24 cellular contexts compared by ENCODE assay signal in the genomic region with DNA sequence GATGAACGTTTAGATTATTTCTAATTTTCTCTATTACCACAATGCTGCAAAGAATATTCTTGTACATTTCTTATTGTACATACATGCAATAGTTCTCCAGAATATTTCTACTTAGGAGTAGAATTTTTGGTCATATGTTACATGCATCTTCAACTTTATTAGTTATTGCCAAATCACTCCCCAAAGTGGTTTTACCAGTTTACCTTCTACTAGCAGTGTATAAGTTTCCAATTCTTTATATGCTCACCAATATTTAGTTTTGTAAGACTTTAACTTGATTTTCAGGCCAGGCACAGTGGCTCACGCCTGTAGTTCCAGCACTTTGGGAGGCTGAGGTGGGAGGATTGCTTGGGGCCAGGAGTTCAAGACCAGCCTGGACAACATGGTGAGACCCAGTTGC. TPM values are rescaled to one million over a fixed set of nuclear protein-coding genes. Genes with fewer than 3 reads are reported as not detected.
A peak's percentile ranks its signal among the peaks of the same experiment; 100 is the strongest.
DNase-seq lines count a peak whose midpoint lies in the region; ATAC-seq, FAIRE-seq and TF ChIP-seq lines count a peak whose summit lies in the region.
"Had no signal": no experiment of that assay in that cellular context is flagged by ENCODE, and none has a peak within 500 bp of the region (broad histone marks: within the 10 kb centered on the region; RNA-seq: fewer than 3 reads in every experiment).

No MANE protein-coding gene starts in this region.

- peaks cover 8% of the 10 kb centered on the region; the same call in 1 of the 2 replicates for H3K9me1 ChIP-seq in IMR-90 (ENCODE audit: insufficient read depth, low read length)

- 0 out of 4 replicates have a peak, but pooled peaks cover 0 to 4% of the 10 kb centered on the region in 2 experiments for H3K79me1 ChIP-seq in IMR-90 (ENCODE audit: low read depth in 1 of 2, low read length in 2 of 2)

- no peak overlapping the region for H4K91ac ChIP-seq in IMR-90 (ENCODE audit: insufficient read depth, low read depth, low read length)

- intact Hi-C loops in IMR-90 (cut with micrococcal nuclease): no loop called here
- intact Hi-C loops in PC-3 (cut with micrococcal nuclease): no loop called here
- intact Hi-C loops in lower leg skin (cut with DNase I; ENCODE audit: low total_unique reads): no loop called here

- H2BK120ac ChIP-seq in IMR-90 (ENCODE audit: low read depth, low read length): peak overlapping the region; percentile 52

- no peak overlapping the region for H3K14ac ChIP-seq in IMR-90 (replicated peaks; ENCODE audit: low read depth, low read length)

- peaks cover 7% of the 10 kb centered on the region for H3K4me1 ChIP-seq in IMR-90 (ENCODE audit: control insufficient read depth, insufficient read depth, low read length)
- peaks cover 17% of the 10 kb centered on the region for H3K4me1 ChIP-seq in PC-3 (ENCODE audit: insufficient read depth, low read length)
- H3K4me1 ChIP-seq: Caco-2 had no signal

- H3K9me2 ChIP-seq in PC-3 (replicated peaks; ENCODE audit: low read length): no peaks in the 10 kb centered on the region

- no peak overlapping the region for H3K23ac ChIP-seq in IMR-90 (ENCODE audit: low read depth, low read length)

- no peaks in the 10 kb centered on the region for H3K9me3 ChIP-seq in IMR-90 (ENCODE audit: control insufficient read depth, insufficient read depth, low read length)
- H3K9me3 ChIP-seq in PC-3 (ENCODE audit: low read length): no peaks in the 10 kb centered on the region

- H4K8ac ChIP-seq in IMR-90 (ENCODE audit: low read depth in 2 of 2, low read length in 2 of 2): no peak overlapping the region

- H3K36me3 ChIP-seq in IMR-90 (ENCODE audit: control insufficient read depth, insufficient read depth, low read length) (no peaks in the 10 kb centered on the region), PC-3 (ENCODE audit: low read depth, low read length) (no peaks in the 10 kb centered on the region)
- H3K36me3 ChIP-seq: BLaER1 treated with 17β-estradiol and CSF1 and Interleukin-3, amounts not matched to agents 10 nM and 100 nM had no signal

- no peak for TF ChIP-seq RAD21 in IMR-90 (IDR thresholded peaks at IDR 0.05; ENCODE audit: low read length)

- no peaks in the 10 kb centered on the region for H3F3A ChIP-seq in PC-3 (ENCODE audit: low read length, unreplicated experiment)

- ATAC-seq in IMR-90 (ENCODE audit: low read depth) (no peak), PC-3 (no peak), GM21515 (IDR thresholded peaks at IDR 0.05; ENCODE audit: unreplicated experiment) (no peak)
- ATAC-seq: CD8-positive, alpha-beta T cell; GM12878 had no signal

- POLR2A ChIA-PET in IMR-90 (lab: Charles Lee; ENCODE audit: unreplicated experiment) (no interaction called here), PC-3 (lab: Charles Lee; ENCODE audit: unreplicated experiment) (no interaction called here)

- WGBS in IMR-90 (ENCODE audit: extremely low coverage in 2 of 2, insufficient read length in 1 of 2), 2 experiments: no CpG with 5 or more reads among the region's 2 CpGs
- WGBS in lower leg skin, 2 donors: 56 to 72% methylated on average over 2 of the region's 2 CpGs

- no peak overlapping the region for H3K18ac ChIP-seq in IMR-90 (ENCODE audit: low read depth, low read length)

- no peak overlapping the region for H3K56ac ChIP-seq in IMR-90 (ENCODE audit: extremely low read depth, insufficient read depth, low read length)

- H3K79me2 ChIP-seq in PC-3 (ENCODE audit: low read length): no peaks in the 10 kb centered on the region

- TF ChIP-seq CTCF in IMR-90 (conservative IDR thresholded peaks at IDR 0.05; ENCODE audit: low read depth, low read length) (no peak), PC-3 (conservative IDR thresholded peaks at IDR 0.05; ENCODE audit: low read depth, low read length) (no peak), epithelial cell of esophagus (IDR thresholded peaks at IDR 0.05; ENCODE audit: insufficient read depth, low read depth, low read length, missing control alignments) (no peak), D721Med (IDR thresholded peaks at IDR 0.05; ENCODE audit: insufficient read depth, missing control alignments) (no peak), lower leg skin (IDR thresholded peaks at IDR 0.05) (no peak)

- no peak overlapping the region for H3K4ac ChIP-seq in IMR-90 (ENCODE audit: low read depth, low read length)

- CTCF ChIA-PET in IMR-90 (lab: Yijun Ruan, JAX) (interaction anchor here (0.6 kb wide), 1 partner anchor 622 kb away, joined by 3 read pairs; no protein-coding TSS in a partner anchor), PC-3 (lab: Charles Lee) (no interaction called here)

- H2BK20ac ChIP-seq in IMR-90 (ENCODE audit: low read depth, low read length): peak overlapping the region; percentile 59; the same call in 1 of the 2 replicates

- H3K9ac ChIP-seq in IMR-90 (ENCODE audit: low read depth, low read length) (no peak overlapping the region), PC-3 (ENCODE audit: low read length) (no peak overlapping the region)
- H3K9ac ChIP-seq: BLaER1 treated with 17β-estradiol and CSF1 and Interleukin-3, amounts not matched to agents 10 nM and 100 nM had no signal

- H2AK9ac ChIP-seq in IMR-90 (replicated peaks; ENCODE audit: low read depth, low read length, poor library complexity): no peak overlapping the region

- H3K4me2 ChIP-seq in IMR-90 (ENCODE audit: low read depth, low read length) (no peak overlapping the region), PC-3 (ENCODE audit: low read length) (0 out of 2 replicates have a peak overlapping the region, but pooled peaks have one; percentile 3)
- H3K4me2 ChIP-seq: BLaER1 treated with 17β-estradiol and CSF1 and Interleukin-3, amounts not matched to agents 10 nM and 100 nM had no signal

- H3K4me3 ChIP-seq in IMR-90 (ENCODE audit: insufficient read depth, low read depth, low read length) (no peak overlapping the region), PC-3 (ENCODE audit: low read length) (no peak overlapping the region), epithelial cell of esophagus (ENCODE audit: low read length) (no peak overlapping the region), lower leg skin (ENCODE audit: low read depth, poor library complexity, severe bottlenecking) (no peak overlapping the region)
- H3K4me3 ChIP-seq: A549; BLaER1 treated with 17β-estradiol and CSF1 and Interleukin-3, amounts not matched to agents 10 nM and 100 nM; GM12878 had no signal

- dilution Hi-C loops in IMR-90 (cut with HindIII; ENCODE audit: low sequenced_read_pairs, unreplicated experiment): no loop called here

- H3K27ac ChIP-seq in IMR-90 (ENCODE audit: insufficient read depth, low read length) (no peak overlapping the region), PC-3 (ENCODE audit: low read length) (no peak overlapping the region)
- H3K27ac ChIP-seq: BLaER1 treated with 17β-estradiol and CSF1 and Interleukin-3, amounts not matched to agents 10 nM and 100 nM; C4-2B had no signal

- FAIRE-seq in D721Med (lab: Jason Lieb, UNC): no peak
- FAIRE-seq: A549, GM12878, GM12892, GM18507 had no signal

- no peaks in the 10 kb centered on the region for H3K27me3 ChIP-seq in IMR-90 (ENCODE audit: control insufficient read depth, insufficient read depth, low read length)
- H3K27me3 ChIP-seq in PC-3 (ENCODE audit: low read length): no peaks in the 10 kb centered on the region
- H3K27me3 ChIP-seq: BLaER1 treated with 17β-estradiol and CSF1 and Interleukin-3, amounts not matched to agents 10 nM and 100 nM had no signal

- no peak overlapping the region; the same call in 2 of the 3 replicates for H2BK15ac ChIP-seq in IMR-90 (ENCODE audit: low read depth, low read length)

- in situ Hi-C loops in IMR-90 (cut with MboI; ENCODE audit: low sequenced_read_pairs): no loop called here

- H4K5ac ChIP-seq in IMR-90 (ENCODE audit: low read depth, low read length): no peak overlapping the region

- no TSS peak for BruUV-seq in IMR-90 (replicated peaks; lab: Mats Ljungman, UMichigan)
- BruUV-seq in PC-3 (replicated peaks; lab: Mats Ljungman, UMichigan): no TSS peak

- H2AK5ac ChIP-seq in IMR-90 (ENCODE audit: low read depth, low read length): peak overlapping the region; percentile 29; the same call in 1 of the 2 replicates

- DNase-seq in IMR-90 (no peak), PC-3 (peak; percentile 79), epithelial cell of esophagus (ENCODE audit: low read depth) (peak; percentile 62), D721Med (ENCODE audit: insufficient read length, low spot score) (no peak), lower leg skin (ENCODE audit: low spot score in 2 of 2) (no peak)
- DNase-seq: AML-193; Caco-2; Calu3; CD4-positive, alpha-beta T cell; CD8-positive, alpha-beta T cell; DMS 273 treated with DMSO at 0.1 percent for 48 hours; DMS153; DMS53; DMS79; DND-41; EL; GDM1 had no signal

- peak overlapping the region; percentile 41 for H2AFZ ChIP-seq in IMR-90 (replicated peaks; ENCODE audit: low read length, poor library complexity)
- H2AFZ ChIP-seq in PC-3 (ENCODE audit: low read length): no peak overlapping the region

- TF ChIP-seq POLR2A in IMR-90 (IDR thresholded peaks at IDR 0.05; ENCODE audit: low read depth, low read length) (no peak), lower leg skin (IDR thresholded peaks at IDR 0.05) (no peak)

- H4K20me1 ChIP-seq in IMR-90 (ENCODE audit: insufficient read depth, low read length): no peaks in the 10 kb centered on the region
- no peaks in the 10 kb centered on the region for H4K20me1 ChIP-seq in PC-3 (ENCODE audit: low read length)
- H4K20me1 ChIP-seq: BLaER1 treated with 17β-estradiol and CSF1 and Interleukin-3, amounts not matched to agents 10 nM and 100 nM had no signal

- H2BK5ac ChIP-seq in IMR-90 (ENCODE audit: low read depth, low read length, poor library complexity, severe bottlenecking): peak overlapping the region; percentile 39

TF ChIP-seq in IMR-90, 13 proteins besides CTCF, POLR2A, EP300 and RAD21 (continues in another document):
- TF ChIP-seq RCOR1 (IDR thresholded peaks at IDR 0.05; ENCODE audit: insufficient replicate concordance, low read length): no peak
- TF ChIP-seq CEBPB (IDR thresholded peaks at IDR 0.05; ENCODE audit: low read depth, low read length): no peak
- TF ChIP-seq FOS (IDR thresholded peaks at IDR 0.05; ENCODE audit: low read depth, low read length): no peak
- TF ChIP-seq BHLHE40 (IDR thresholded peaks at IDR 0.05; ENCODE audit: low read depth, low read length): no peak
- no peak for TF ChIP-seq MXI1 (IDR thresholded peaks at IDR 0.05; ENCODE audit: borderline replicate concordance, low read depth, low read length)
- no peak for TF ChIP-seq NFE2L2 (IDR thresholded peaks at IDR 0.05; ENCODE audit: low read depth, low read length)
- no peak for TF ChIP-seq SMC3 (IDR thresholded peaks at IDR 0.05; ENCODE audit: low read depth, low read length)

RNA-seq across cellular contexts. Expression of a gene that starts 55.4 kb away (rescaled TPM):
- total RNA-seq in IMR-90 (2012; rRNA removed) (43.6 and 118 TPM in 2 replicates), PC-3 (2014; rRNA removed) (167 and 187 TPM in 2 replicates), lower leg skin (10 to 100 TPM; 36.5 to 51.1 (median 38.8) TPM)
- 178 and 219 TPM in 2 replicates for polyA plus RNA-seq in IMR-90 (2012; rRNA removed)
- polyA plus RNA-seq in IMR-90 (2012; cell fraction: cytosol; rRNA removed): 15.8 and 48.1 TPM in 2 replicates
- polyA plus RNA-seq in IMR-90 (2012; cell fraction: nucleus; rRNA removed; ENCODE audit: low replicate concordance): 12.1 and 50.7 TPM in 2 replicates

Comparison
In these comparisons a context has a peak if more than half of its experiments do, and no peak if none do; other contexts are left out.
1. DNase-seq: peak in PC-3 (single experiment) and epithelial cell of esophagus (single experiment); none in IMR-90 (single experiment), D721Med (single experiment) and lower leg skin (0 of 2).